Comparison of ENCODE assay signal across 7 cellular contexts in genomic region chr1:151618996-151619395, GRCh38. TPM values are rescaled to one million over a fixed set of nuclear protein-coding genes. Genes with fewer than 3 reads are reported as not detected.
DNase-seq lines count a peak whose midpoint lies in the region; ATAC-seq, FAIRE-seq and TF ChIP-seq lines count a peak whose summit lies in the region.
"Not testable (repeated sequence)": the region's sequence is repeated elsewhere in the genome, so short reads cannot be mapped to it uniquely, and the experiment has no call there.

No MANE protein-coding gene starts in this region.

- not testable (repeated sequence) for H2AFZ ChIP-seq in Loucy (ENCODE audit: low read length); SK-N-SH (ENCODE audit: low read depth); HepG2 (ENCODE audit: low read length)

- not testable (repeated sequence) for H3K36me3 ChIP-seq in Loucy (ENCODE audit: insufficient read depth, low read length); colonic mucosa; HepG2 (replicated peaks in 1 of 2; ENCODE audit: control insufficient read depth in 1 of 2, insufficient read depth in 2 of 2, low read length in 2 of 2); stomach smooth muscle (ENCODE audit: control insufficient read depth in 2 of 2, insufficient read depth in 2 of 2, low read length in 2 of 2)
- peaks cover 10 to 12% of the 10 kb centered on the region in 2 experiments for H3K36me3 ChIP-seq in SK-N-SH (replicated peaks in 1 of 2; ENCODE audit: control insufficient read depth in 1 of 2, insufficient read depth in 2 of 2, low read length in 1 of 2)

- H3K4me1 ChIP-seq in Loucy (ENCODE audit: insufficient read depth, low read length, poor library complexity, severe bottlenecking) (peaks cover 51% of the 10 kb centered on the region), SK-N-SH (ENCODE audit: control insufficient read depth in 1 of 2, insufficient read depth in 2 of 2, low read depth in 1 of 2, low read length in 1 of 2) (peaks cover 13 to 23% of the 10 kb centered on the region in 2 experiments), HepG2 (ENCODE audit: insufficient read depth, low read length) (peaks cover 61% of the 10 kb centered on the region)
- not testable (repeated sequence) for H3K4me1 ChIP-seq in colonic mucosa; stomach smooth muscle (ENCODE audit: control insufficient read depth, insufficient read depth, low read length)

- H3K27me3 ChIP-seq in AG04450 (ENCODE audit: control insufficient read depth, insufficient read depth, low read length); Loucy (ENCODE audit: insufficient read depth, low read length, poor library complexity, severe bottlenecking); SK-N-SH (ENCODE audit: insufficient read depth); colonic mucosa; HepG2 (ENCODE audit: control insufficient read depth in 1 of 2, insufficient read depth in 2 of 2, low read length in 2 of 2); stomach smooth muscle (ENCODE audit: control insufficient read depth in 1 of 2, insufficient read depth in 2 of 2, low read length in 2 of 2): not testable (repeated sequence)

- TF ChIP-seq EP300 in SK-N-SH (IDR thresholded peaks at IDR 0.05; ENCODE audit: borderline replicate concordance in 1 of 2, low read depth in 1 of 2, low read length in 1 of 2); HepG2 (IDR thresholded peaks at IDR 0.05; ENCODE audit: low read depth in 2 of 2, low read length in 2 of 2); HepG2 (CRISPR knock-in tag; IDR thresholded peaks at IDR 0.05; ENCODE audit: borderline replicate concordance): not testable (repeated sequence)

- 91% methylated on average over 6 of the region's 6 CpGs for WGBS in SK-N-SH (ENCODE audit: low lambda C conversion rate)
- WGBS in HepG2 (ENCODE audit: low lambda C conversion rate): 88% methylated on average over 6 of the region's 6 CpGs

- not testable (repeated sequence) for H3K9ac ChIP-seq in Loucy (ENCODE audit: low read depth, low read length, poor library complexity, severe bottlenecking); SK-N-SH; colonic mucosa (ENCODE audit: low read depth in 2 of 2, low read length in 2 of 2); HepG2 (ENCODE audit: insufficient read depth, low read depth, low read length); stomach smooth muscle (ENCODE audit: low read length in 2 of 2)

- POLR2A ChIA-PET in AG04450 (lab: Yijun Ruan, JAX): interaction anchor here (1.2 kb wide), 1 partner anchor 79 kb away, joined by 4 read pairs; the partner anchor contains the start of gene TUFT1
- POLR2A ChIA-PET in SK-N-SH (lab: Yijun Ruan, JAX); HepG2 (lab: Yijun Ruan, JAX): not testable (repeated sequence)

- H3K79me2 ChIP-seq in Loucy (ENCODE audit: insufficient read depth, low read length): peaks cover 59% of the 10 kb centered on the region
- H3K79me2 ChIP-seq in SK-N-SH (ENCODE audit: insufficient read depth): peaks cover 99% of the 10 kb centered on the region
- H3K79me2 ChIP-seq in HepG2 (ENCODE audit: insufficient read depth, low read length): peaks cover 26% of the 10 kb centered on the region

- intact Hi-C loops in colonic mucosa (cut with DNase I); HepG2 (cut with micrococcal nuclease; ENCODE audit: unreplicated experiment): not testable (repeated sequence)

- peak overlapping the region; percentile 14 for H3K4me2 ChIP-seq in Loucy (ENCODE audit: low read depth, low read length, poor library complexity, severe bottlenecking)
- peak overlapping the region; percentile 38; the same call in 1 of the 2 replicates for H3K4me2 ChIP-seq in SK-N-SH
- H3K4me2 ChIP-seq in HepG2 (ENCODE audit: low read depth, low read length): not testable (repeated sequence)

- H3K27ac Mint-ChIP-seq in progenitor cell of endocrine pancreas: peak overlapping the region; percentile 38

- in situ Hi-C loops in HepG2 (cut with HindIII; ENCODE audit: extremely low pct_ligation_motif_present, low pct_unique_long_range_greater_than_20kb): not testable (repeated sequence)

- DNase-seq in AG04450 (ENCODE audit: low read depth, low spot score); SK-N-SH; colonic mucosa; HepG2 (ENCODE audit: low spot score); progenitor cell of endocrine pancreas (ENCODE audit: low spot score, unreplicated experiment): not testable (repeated sequence)

- H3K27ac ChIP-seq in AG04450 (ENCODE audit: low read depth, low read length) (peak overlapping the region; percentile 12), colonic mucosa (peak overlapping the region; percentile 26), stomach smooth muscle (ENCODE audit: low read length) (peak overlapping the region; percentile 43)
- H3K27ac ChIP-seq in SK-N-SH (ENCODE audit: low read depth in 2 of 2, low read length in 1 of 2); HepG2 (ENCODE audit: extremely low read length, insufficient read depth, low read length): not testable (repeated sequence)

- H3K36me3 Mint-ChIP-seq in progenitor cell of endocrine pancreas (ENCODE audit: insufficient read depth): not testable (repeated sequence)

- not testable (repeated sequence) for H3K9me3 ChIP-seq in AG04450 (ENCODE audit: control insufficient read depth, insufficient read depth, low read length); Loucy (ENCODE audit: insufficient read depth, low read depth, low read length); SK-N-SH; colonic mucosa; HepG2 (ENCODE audit: low read length); stomach smooth muscle (ENCODE audit: control insufficient read depth in 2 of 2, low read length in 2 of 2)

- FAIRE-seq in HepG2 (lab: Jason Lieb, UNC): not testable (repeated sequence)

- TF ChIP-seq POLR2A in HepG2 (IDR thresholded peaks at IDR 0.05; ENCODE audit: insufficient read depth in 1 of 2, low read depth in 2 of 2, low read length in 2 of 2): not testable (repeated sequence)

- not testable (repeated sequence) for H3K27me3 Mint-ChIP-seq in progenitor cell of endocrine pancreas

- not testable (repeated sequence) for H3K9me3 Mint-ChIP-seq in progenitor cell of endocrine pancreas (ENCODE audit: low read depth)

- not testable (repeated sequence) for H3K4me3 ChIP-seq in AG04450 (ENCODE audit: low read depth, low read length); Loucy (ENCODE audit: low read length, poor library complexity, severe bottlenecking); SK-N-SH (ENCODE audit: low read depth in 2 of 2, low read length in 1 of 2); colonic mucosa; HepG2 (replicated peaks in 1 of 3; ENCODE audit: insufficient read depth in 1 of 3, low read depth in 2 of 3, low read length in 3 of 3); stomach smooth muscle (ENCODE audit: low read length in 2 of 2)

- not testable (repeated sequence) for TF ChIP-seq CTCF in AG04450 (IDR thresholded peaks at IDR 0.05; ENCODE audit: low read depth, low read length); Loucy (conservative IDR thresholded peaks at IDR 0.05; ENCODE audit: low read length); SK-N-SH (IDR thresholded peaks at IDR 0.05); colonic mucosa (IDR thresholded peaks at IDR 0.05); HepG2 (CRISPR knock-in tag; IDR thresholded peaks at IDR 0.05); progenitor cell of endocrine pancreas (IDR thresholded peaks at IDR 0.05; ENCODE audit: unreplicated experiment)

- BruUV-seq in HepG2 (replicated peaks; lab: Mats Ljungman, UMichigan): not testable (repeated sequence)

- not testable (repeated sequence) for TF ChIP-seq RAD21 in SK-N-SH (IDR thresholded peaks at IDR 0.05; ENCODE audit: low read length); HepG2 (CRISPR knock-in tag; IDR thresholded peaks at IDR 0.05)

- CTCF ChIA-PET in AG04450 (lab: Charles Lee): interaction anchor here (3.6 kb wide), 1 partner anchor 25 kb away, joined by 23 read pairs; no protein-coding TSS in a partner anchor
- CTCF ChIA-PET in SK-N-SH (lab: Yijun Ruan, JAX): interaction anchor here (0.6 to 1.6 kb wide), 2 partner anchors 84 to 116 kb away, joined by 3 read pairs; no protein-coding TSS in a partner anchor
- CTCF ChIA-PET in HepG2 (lab: Yijun Ruan, JAX; ENCODE audit: low intra/inter-chr PET ratio, low total read pairs): not testable (repeated sequence)

- ATAC-seq in HepG2: not testable (repeated sequence)

- peaks cover 34% of the 10 kb centered on the region for H3K4me1 Mint-ChIP-seq in progenitor cell of endocrine pancreas (ENCODE audit: low read depth)

- H3K4me3 Mint-ChIP-seq in progenitor cell of endocrine pancreas (ENCODE audit: low read depth): not testable (repeated sequence)

- H3F3A ChIP-seq in Loucy (ENCODE audit: low read depth): not testable (repeated sequence)
- H3F3A ChIP-seq in SK-N-SH (replicated peaks; ENCODE audit: insufficient read depth): peaks cover 19% of the 10 kb centered on the region

- H3K9me2 ChIP-seq in Loucy (replicated peaks; ENCODE audit: low read depth, low read length); SK-N-SH: not testable (repeated sequence)

- peaks cover 18% of the 10 kb centered on the region for H4K20me1 ChIP-seq in Loucy (ENCODE audit: insufficient read depth, low read length, poor library complexity, severe bottlenecking)
- peaks cover 36% of the 10 kb centered on the region for H4K20me1 ChIP-seq in SK-N-SH (ENCODE audit: insufficient read depth)
- H4K20me1 ChIP-seq in HepG2 (ENCODE audit: insufficient read depth, low read length): not testable (repeated sequence)

RNA-seq across cellular contexts. Expression of gene SNX27, which starts 7.1 kb away (rescaled TPM):
- polyA plus RNA-seq in AG04450 (2011; rRNA removed): 22.4 and 23.8 TPM in 2 replicates
- 35.7 and 60.8 TPM in 2 replicates for polyA minus RNA-seq in AG04450 (2011; rRNA and poly(A)+ RNA removed)
- 10.8 and 12.8 TPM in 2 replicates for polyA plus RNA-seq in SK-N-SH (2012; rRNA removed)
- 11.1 and 12.7 TPM in 2 replicates for polyA plus RNA-seq in SK-N-SH (2012; cell fraction: cytosol; rRNA removed)
- 11.4 and 19.1 TPM in 2 replicates for polyA plus RNA-seq in SK-N-SH (2012; cell fraction: nucleus; rRNA removed)
- total RNA-seq in colonic mucosa: 10 to 100 TPM; 28.7 to 32.0 TPM
- total RNA-seq in HepG2 (2016; rRNA removed; fragmentation: Illumina TruSeq; extraction: Trizol): 17.8 and 22.8 TPM in 2 replicates
- 26.3 and 28.9 TPM in 2 replicates for total RNA-seq in HepG2 (2016; cell fraction: cytosol; rRNA removed; fragmentation: Illumina TruSeq; extraction: Trizol; ENCODE audit: low read depth)
- total RNA-seq in HepG2 (2016; cell fraction: insoluble cytoplasmic fraction; rRNA removed; fragmentation: Illumina TruSeq; extraction: Trizol): 18.5 and 19.3 TPM in 2 replicates
- total RNA-seq in HepG2 (2016; cell fraction: membrane; rRNA removed; fragmentation: Illumina TruSeq; extraction: Trizol): 12.7 and 13.8 TPM in 2 replicates
- 17.2 and 20.1 TPM in 2 replicates for total RNA-seq in HepG2 (2016; cell fraction: nucleus; rRNA removed; fragmentation: Illumina TruSeq; extraction: Trizol)
- 14.4 and 14.5 TPM in 2 replicates for polyA plus RNA-seq in HepG2 (2011; rRNA removed)
- polyA plus RNA-seq in HepG2 (2011; cell fraction: cytosol; rRNA removed): 7.9 and 10.9 TPM in 2 replicates
- polyA plus RNA-seq in HepG2 (2011; cell fraction: nucleus; rRNA removed): 10.0 and 12.0 TPM in 2 replicates
- polyA plus RNA-seq in HepG2 (2012): 4.5 and 5.2 TPM in 2 replicates
- polyA plus RNA-seq in HepG2 (2016; cell fraction: cytosol; fragmentation: Illumina TruSeq; extraction: Trizol; ENCODE audit: low read depth): 0.61 and 0.63 TPM in 2 replicates
- polyA plus RNA-seq in HepG2 (2016; cell fraction: insoluble cytoplasmic fraction; fragmentation: Illumina TruSeq; extraction: Trizol; ENCODE audit: low read depth): 11.0 and 13.2 TPM in 2 replicates
- 1.9 and 2.3 TPM in 2 replicates for polyA plus RNA-seq in HepG2 (2016; cell fraction: membrane; fragmentation: Illumina TruSeq; extraction: Trizol; ENCODE audit: low read depth)
- 16.5 and 19.9 TPM in 2 replicates for polyA plus RNA-seq in HepG2 (2016; cell fraction: nucleus; fragmentation: Illumina TruSeq; extraction: Trizol; ENCODE audit: insufficient read depth, low read depth)
- 22.1 and 26.3 TPM in 2 replicates for polyA minus RNA-seq in HepG2 (2011; rRNA and poly(A)+ RNA removed; ENCODE audit: low replicate concordance)
- 17.5 and 23.0 TPM in 2 replicates for polyA minus RNA-seq in HepG2 (2011; cell fraction: cytosol; rRNA and poly(A)+ RNA removed)
- 21.8 and 26.6 TPM in 2 replicates for polyA minus RNA-seq in HepG2 (2011; cell fraction: nucleus; rRNA and poly(A)+ RNA removed)
- 50.0 and 50.3 TPM in 2 replicates for total RNA-seq in progenitor cell of endocrine pancreas
